In genomic region chr4:48944252-48944651, GRCh38 we compare ENCODE assay signal across 12 cellular contexts. TPM values are rescaled to one million over a fixed set of nuclear protein-coding genes. Genes with fewer than 3 reads are reported as not detected.
DNase-seq lines count a peak whose midpoint lies in the region; ATAC-seq and TF ChIP-seq lines count a peak whose summit lies in the region.
"Had no signal": no experiment of that assay in that cellular context is flagged by ENCODE, and none has a peak within 500 bp of the region (broad histone marks: within the 10 kb centered on the region; RNA-seq: fewer than 3 reads in every experiment).

No MANE protein-coding gene starts in this region.

- ATAC-seq in T-helper 17 cell (no peak), GM19463 (IDR thresholded peaks at IDR 0.05; ENCODE audit: unreplicated experiment) (no peak)

- CTCF ChIA-PET in Calu3 (lab: Charles Lee) = interaction anchor here (0.6 to 1.6 kb wide), 7 partner anchors 10 to 1109 kb away, joined by 3 to 8 read pairs (median 5); partner anchors contain the start of gene OCIAD2

- no peaks in the 10 kb centered on the region for H3K36me3 ChIP-seq in ascending aorta

- intact Hi-C loops in Calu3 (cut with micrococcal nuclease; ENCODE audit: unreplicated experiment) = loop anchor here (5.0 kb wide), 1 partner anchor 37 kb away; the partner anchor contains the start of gene OCIAD2
- intact Hi-C loops in ascending aorta (cut with DNase I) = no loop called here

- H3K27ac ChIP-seq in ascending aorta = no peak overlapping the region

- no TSS peak for BruUV-seq in Calu3 (replicated peaks; lab: Mats Ljungman, UMichigan)

- H3K36me3 Mint-ChIP-seq in Calu3 (ENCODE audit: insufficient read depth, unreplicated experiment) (peaks cover 11% of the 10 kb centered on the region), T-helper 17 cell (ENCODE audit: low read depth) (no peaks in the 10 kb centered on the region), progenitor cell of endocrine pancreas (ENCODE audit: insufficient read depth) (no peaks in the 10 kb centered on the region)

- no peaks in the 10 kb centered on the region for H3K27me3 ChIP-seq in ascending aorta

- H3K4me1 Mint-ChIP-seq in Calu3 (ENCODE audit: low read depth, unreplicated experiment) (peaks cover 38% of the 10 kb centered on the region), T-helper 17 cell (peaks cover 19% of the 10 kb centered on the region), progenitor cell of endocrine pancreas (ENCODE audit: low read depth) (no peaks in the 10 kb centered on the region)

- H3K9me3 Mint-ChIP-seq in Calu3 (ENCODE audit: low read depth, unreplicated experiment) (no peaks in the 10 kb centered on the region), progenitor cell of endocrine pancreas (ENCODE audit: low read depth) (no peaks in the 10 kb centered on the region)

- H3K27ac Mint-ChIP-seq in Calu3 (ENCODE audit: unreplicated experiment) = peak overlapping the region; percentile 98
- no peak overlapping the region for H3K27ac Mint-ChIP-seq in T-helper 17 cell
- H3K27ac Mint-ChIP-seq in progenitor cell of endocrine pancreas = no peak overlapping the region

- peak; percentile 66 for DNase-seq in Calu3
- DNase-seq in HPDE6-E6E7 (ENCODE audit: extremely low spot score) = peak; percentile 81
- no peak for DNase-seq in T-helper 17 cell
- DNase-seq in kidney tubule cell (ENCODE audit: low spot score) = peak; percentile 74
- no peak for DNase-seq in effector CD8-positive, alpha-beta T cell (lab: John Stamatoyannopoulos, UW)
- no peak for DNase-seq in ascending aorta (ENCODE audit: low spot score in 2 of 2)
- no peak for DNase-seq in progenitor cell of endocrine pancreas (ENCODE audit: low spot score, unreplicated experiment)
- DNase-seq: NCI-H2081 had no signal

- TF ChIP-seq CTCF in Calu3 (IDR thresholded peaks at IDR 0.05; ENCODE audit: unreplicated experiment) = no peak
- no peak for TF ChIP-seq CTCF in ascending aorta (IDR thresholded peaks at IDR 0.05)
- TF ChIP-seq CTCF in progenitor cell of endocrine pancreas (IDR thresholded peaks at IDR 0.05; ENCODE audit: unreplicated experiment) = no peak

- no peak overlapping the region for H3K4me3 ChIP-seq in ascending aorta

- H3K4me1 ChIP-seq in ascending aorta = no peaks in the 10 kb centered on the region

- H3K9me3 ChIP-seq in T-helper 17 cell (ENCODE audit: control insufficient read depth, low read length, poor library complexity, severe bottlenecking) (no peaks in the 10 kb centered on the region), ascending aorta (no peaks in the 10 kb centered on the region)

- H3K4me3 Mint-ChIP-seq in Calu3 (ENCODE audit: low read depth, unreplicated experiment) = peak overlapping the region; percentile 59
- peak overlapping the region; percentile 41 for H3K4me3 Mint-ChIP-seq in T-helper 17 cell
- H3K4me3 Mint-ChIP-seq in progenitor cell of endocrine pancreas (ENCODE audit: low read depth) = no peak overlapping the region

- no peaks in the 10 kb centered on the region for H3K27me3 Mint-ChIP-seq in Calu3 (ENCODE audit: unreplicated experiment)
- H3K27me3 Mint-ChIP-seq in T-helper 17 cell = peaks cover 13% of the 10 kb centered on the region
- H3K27me3 Mint-ChIP-seq in progenitor cell of endocrine pancreas = peaks cover 15% of the 10 kb centered on the region

RNA-seq across cellular contexts. Expression of gene OCIAD2, which starts 37.7 kb away (rescaled TPM):
- total RNA-seq in Calu3 (2022) (141 and 182 TPM in 2 replicates), T-helper 17 cell (10 to 100 TPM; 54.1 to 61.9 TPM), ascending aorta (1.9 TPM), progenitor cell of endocrine pancreas (84.3 and 108 TPM in 2 replicates)

RNA-seq across cellular contexts. Expression of gene CWH43, which starts 41.8 kb away (rescaled TPM):
- total RNA-seq in Calu3 (2022) (not detected in 2 replicates), T-helper 17 cell (not detected), ascending aorta (not detected), progenitor cell of endocrine pancreas (not detected in 2 replicates)
- total RNA-seq: glomerular endothelial cell, lung microvascular endothelial cell, pulmonary artery endothelial cell had no signal

Comparison
In these comparisons a context has a peak if more than half of its experiments do, and no peak if none do; other contexts are left out.
1. DNase-seq: peak in Calu3 (single experiment), HPDE6-E6E7 (single experiment) and kidney tubule cell (single experiment); none in T-helper 17 cell (0 of 3), effector CD8-positive, alpha-beta T cell (single experiment), ascending aorta (0 of 2) and progenitor cell of endocrine pancreas (single experiment).
2. RNA of gene OCIAD2, which starts 37.7 kb away (total RNA-seq): 141 to 182 TPM in Calu3, 84.3 to 108 TPM in progenitor cell of endocrine pancreas and 54.1 to 61.9 TPM in T-helper 17 cell; 1.9 TPM in ascending aorta (single experiment); every median in the first group is over 10 times any median in the second.